ENCODE assay signal across 10 cellular contexts in the genomic region with DNA sequence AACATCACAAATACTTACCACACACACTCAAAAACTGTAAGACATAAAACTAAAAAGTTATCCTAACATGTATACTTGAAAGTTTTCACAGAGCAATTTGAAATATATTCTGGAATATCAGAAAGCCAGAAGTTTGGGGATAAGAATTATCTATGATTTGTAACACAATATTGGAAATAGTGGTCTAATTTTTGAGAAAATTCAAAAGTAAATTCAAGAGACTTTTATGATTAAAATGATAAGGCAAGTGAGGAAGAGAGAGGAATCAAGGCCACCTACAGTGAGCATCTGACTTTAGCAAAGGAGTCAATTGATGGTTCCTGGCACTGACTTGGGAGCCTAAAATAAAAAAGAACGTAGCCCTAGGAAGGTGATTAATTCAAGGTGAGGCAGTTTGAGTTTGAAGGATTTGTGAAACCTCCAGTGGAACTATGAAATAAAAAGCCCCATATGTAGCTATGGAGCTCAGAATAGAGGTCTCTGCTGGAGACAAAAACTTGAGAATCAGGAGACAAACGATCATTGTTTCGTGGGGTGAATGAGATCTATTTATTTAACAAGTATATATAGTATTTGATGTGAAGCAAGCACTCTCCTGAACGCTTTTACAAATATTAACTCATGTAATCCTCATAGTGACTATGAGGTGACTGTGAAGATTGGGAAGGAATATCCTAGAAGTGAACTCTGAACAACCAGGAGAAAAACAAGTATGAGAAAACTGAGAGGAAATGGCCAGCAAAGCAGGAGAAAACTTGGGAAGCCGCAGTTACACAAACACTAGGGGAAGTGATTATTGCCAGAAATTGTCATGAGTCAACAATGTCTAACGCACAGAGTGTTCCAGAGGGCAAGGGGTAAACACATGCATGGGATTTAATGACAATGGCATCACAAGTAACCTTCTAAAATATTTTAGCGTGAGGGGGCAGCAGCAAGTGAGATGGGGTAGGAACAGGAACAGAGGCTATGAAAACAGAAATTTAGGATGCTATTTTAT. TPM values are rescaled to one million over a fixed set of nuclear protein-coding genes. Genes with fewer than 3 reads are reported as not detected.
DNase-seq lines count a peak whose midpoint lies in the region; FAIRE-seq and TF ChIP-seq lines count a peak whose summit lies in the region.
"Had no signal": no experiment of that assay in that cellular context is flagged by ENCODE, and none has a peak within 500 bp of the region (broad histone marks: within the 10 kb centered on the region; RNA-seq: fewer than 3 reads in every experiment).

No MANE protein-coding gene starts in this region.

- H3K9me3 Mint-ChIP-seq in glutamatergic neuron (ENCODE audit: unreplicated experiment) = no peaks in the 10 kb centered on the region

- no peaks in the 10 kb centered on the region for H3K27me3 ChIP-seq in mucosa of stomach (ENCODE audit: control insufficient read depth, insufficient read depth, low read length)

- H3K27ac Mint-ChIP-seq in glutamatergic neuron (ENCODE audit: unreplicated experiment) = no peak overlapping the region
- H3K27ac Mint-ChIP-seq: activated naive CD4-positive, alpha-beta T cell treated with anti-CD3 and anti-CD28 coated beads, Interleukin-2, amount 50 U/mL, for 24 hours had no signal

- peak; percentile 87 for DNase-seq in A172 (ENCODE audit: low spot score)
- peak; percentile 19 for DNase-seq in NCI-H748 treated with DMSO at 0.1 percent for 48 hours (lab: John Stamatoyannopoulos, UW)
- DNase-seq in epithelial cell of esophagus (ENCODE audit: low read depth) = peak; percentile 66
- no peak for DNase-seq in glutamatergic neuron
- DNase-seq in activated effector memory CD4-positive, alpha-beta T cell treated with Interleukin-2 at 50 U/mL for 16 hours = no peak
- DNase-seq in GM19239 (ENCODE audit: insufficient read length, low spot score) = no peak
- no peak for DNase-seq in central memory CD4-positive, alpha-beta T cell
- DNase-seq: NCI-H2227 treated with DMSO at 0.1 percent for 48 hours had no signal

- H3K9ac ChIP-seq in mucosa of stomach (ENCODE audit: low read length) = peak overlapping the region; percentile 15

- H3K36me3 ChIP-seq in mucosa of stomach (ENCODE audit: control insufficient read depth, insufficient read depth, low read length) = no peaks in the 10 kb centered on the region

- H3K9me3 ChIP-seq in mucosa of stomach (ENCODE audit: control insufficient read depth, low read length) = no peaks in the 10 kb centered on the region

- no peaks in the 10 kb centered on the region for H3K27me3 Mint-ChIP-seq in glutamatergic neuron (ENCODE audit: unreplicated experiment)
- H3K27me3 Mint-ChIP-seq: activated naive CD4-positive, alpha-beta T cell treated with anti-CD3 and anti-CD28 coated beads, Interleukin-2, amount 50 U/mL, for 24 hours had no signal

- no peak for TF ChIP-seq CTCF in epithelial cell of esophagus (IDR thresholded peaks at IDR 0.05; ENCODE audit: insufficient read depth, low read depth, low read length, missing control alignments)
- TF ChIP-seq CTCF in glutamatergic neuron (IDR thresholded peaks at IDR 0.05; ENCODE audit: partially characterized antibody, unreplicated experiment) = no peak

- H3K36me3 Mint-ChIP-seq in glutamatergic neuron (ENCODE audit: unreplicated experiment) = no peaks in the 10 kb centered on the region
- H3K36me3 Mint-ChIP-seq: activated naive CD4-positive, alpha-beta T cell treated with anti-CD3 and anti-CD28 coated beads, Interleukin-2, amount 50 U/mL, for 24 hours had no signal

- H3K4me1 Mint-ChIP-seq in glutamatergic neuron (ENCODE audit: low read depth, unreplicated experiment) = no peaks in the 10 kb centered on the region
- H3K4me1 Mint-ChIP-seq: activated naive CD4-positive, alpha-beta T cell treated with anti-CD3 and anti-CD28 coated beads, Interleukin-2, amount 50 U/mL, for 24 hours had no signal

- H3K4me3 ChIP-seq in epithelial cell of esophagus (ENCODE audit: low read length) = no peak overlapping the region
- H3K4me3 ChIP-seq in mucosa of stomach (ENCODE audit: low read length) = no peak overlapping the region

- no peak overlapping the region for H3K4me3 Mint-ChIP-seq in glutamatergic neuron (ENCODE audit: unreplicated experiment)
- H3K4me3 Mint-ChIP-seq: activated naive CD4-positive, alpha-beta T cell treated with anti-CD3 and anti-CD28 coated beads, Interleukin-2, amount 50 U/mL, for 24 hours had no signal

- H3K4me1 ChIP-seq in mucosa of stomach (ENCODE audit: control insufficient read depth, insufficient read depth, low read length) = peaks cover 18% of the 10 kb centered on the region

- FAIRE-seq in GM19239 (lab: Jason Lieb, UNC) = no peak

RNA-seq across cellular contexts. Expression of gene TFPI, which starts 12.8 kb away (rescaled TPM):
- 166 and 226 TPM in 2 replicates for total RNA-seq in A172 (2014; rRNA removed; shearing (Covaris generic))
- 0.59 TPM for total RNA-seq in glutamatergic neuron (ENCODE audit: unreplicated experiment)

Comparison
In these comparisons a context has a peak if more than half of its experiments do, and no peak if none do; other contexts are left out.
1. DNase-seq: peak in A172 (single experiment), NCI-H748 treated with DMSO at 0.1 percent for 48 hours (single experiment) and epithelial cell of esophagus (single experiment); none in glutamatergic neuron (single experiment), activated effector memory CD4-positive, alpha-beta T cell treated with Interleukin-2 at 50 U/mL for 16 hours (single experiment), GM19239 (single experiment) and central memory CD4-positive, alpha-beta T cell (single experiment).
2. RNA of gene TFPI, which starts 12.8 kb away (total RNA-seq): 166 to 226 TPM in A172; 0.59 TPM in glutamatergic neuron (single experiment); every median in the first group is over 100 times any median in the second.